In the genomic region with DNA sequence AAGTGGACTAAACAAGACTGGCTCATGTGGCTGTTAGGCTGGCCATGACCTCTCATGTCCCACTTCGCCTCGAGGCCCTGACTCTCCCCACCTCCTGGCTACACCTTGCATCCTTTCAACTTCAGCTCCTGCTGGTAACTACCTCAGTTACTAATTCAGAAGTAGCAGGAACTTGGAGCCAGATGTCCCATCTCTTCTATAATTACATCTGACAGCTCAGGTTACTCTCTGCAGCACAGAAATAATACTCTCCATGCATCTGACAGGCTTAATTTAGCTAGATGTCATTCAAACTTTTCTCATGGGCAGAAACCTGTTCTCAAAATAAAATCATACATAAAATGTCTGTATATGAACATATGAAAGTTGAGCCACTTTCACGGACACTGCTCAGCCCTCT, we compare ENCODE assay signal across 19 cellular contexts.
"Had no signal": no experiment of that assay in that cellular context is flagged by ENCODE, and none has a peak within 500 bp of the region (broad histone marks: within the 10 kb centered on the region; RNA-seq: fewer than 3 reads in every experiment).

No MANE protein-coding gene starts in this region.

- H3K4me1 ChIP-seq: heart left ventricle, suprapubic skin, thyroid gland, upper lobe of right lung, vagina had no signal

- H3K27ac ChIP-seq: dorsolateral prefrontal cortex, heart left ventricle, suprapubic skin, thyroid gland, upper lobe of right lung, vagina had no signal

- DNase-seq: cortex of kidney; dorsolateral prefrontal cortex; effector CD8-positive, alpha-beta T cell; foreskin melanocyte; heart left ventricle; hippocampal formation; left colon; mesendoderm; naive thymus-derived CD4-positive, alpha-beta T cell; posterior cingulate gyrus; right cardiac atrium; stimulated activated CD4-positive, alpha-beta T cell treated with anti-CD3 and anti-CD28 coated beads, Interleukin-4, amount 100 ng/mL, for 1 hour; stimulated activated CD8-positive, alpha-beta memory T cell treated with anti-CD3 and anti-CD28 coated beads, Interleukin-4, amount 100 ng/mL, for 48 hours; stimulated activated naive CD8-positive, alpha-beta T cell treated with anti-CD3 and anti-CD28 coated beads, Interleukin-15, Interleukin-2, amounts not matched to agents 100 U/mL and 50 U/mL, for 24 hours; thyroid gland; upper lobe of right lung had no signal

- ATAC-seq: heart left ventricle; left colon; naive thymus-derived CD4-positive, alpha-beta T cell; right cardiac atrium; stimulated activated naive CD8-positive, alpha-beta T cell treated with anti-CD3 and anti-CD28 coated beads, Interleukin-15, Interleukin-2, amounts not matched to agents 100 U/mL and 50 U/mL, for 24 hours; upper lobe of right lung had no signal

- H3K36me3 ChIP-seq: heart left ventricle, suprapubic skin, thyroid gland, upper lobe of right lung, vagina had no signal

- H3K27me3 ChIP-seq: heart left ventricle, suprapubic skin, thyroid gland, upper lobe of right lung, vagina had no signal

- H3K9me3 ChIP-seq: heart left ventricle, suprapubic skin, thyroid gland, upper lobe of right lung, vagina had no signal

- H3K4me3 ChIP-seq: dorsolateral prefrontal cortex, heart left ventricle, smooth muscle cell, suprapubic skin, thyroid gland, upper lobe of right lung, vagina had no signal

- H3K4me2 ChIP-seq: smooth muscle cell had no signal
